In the genomic region with DNA sequence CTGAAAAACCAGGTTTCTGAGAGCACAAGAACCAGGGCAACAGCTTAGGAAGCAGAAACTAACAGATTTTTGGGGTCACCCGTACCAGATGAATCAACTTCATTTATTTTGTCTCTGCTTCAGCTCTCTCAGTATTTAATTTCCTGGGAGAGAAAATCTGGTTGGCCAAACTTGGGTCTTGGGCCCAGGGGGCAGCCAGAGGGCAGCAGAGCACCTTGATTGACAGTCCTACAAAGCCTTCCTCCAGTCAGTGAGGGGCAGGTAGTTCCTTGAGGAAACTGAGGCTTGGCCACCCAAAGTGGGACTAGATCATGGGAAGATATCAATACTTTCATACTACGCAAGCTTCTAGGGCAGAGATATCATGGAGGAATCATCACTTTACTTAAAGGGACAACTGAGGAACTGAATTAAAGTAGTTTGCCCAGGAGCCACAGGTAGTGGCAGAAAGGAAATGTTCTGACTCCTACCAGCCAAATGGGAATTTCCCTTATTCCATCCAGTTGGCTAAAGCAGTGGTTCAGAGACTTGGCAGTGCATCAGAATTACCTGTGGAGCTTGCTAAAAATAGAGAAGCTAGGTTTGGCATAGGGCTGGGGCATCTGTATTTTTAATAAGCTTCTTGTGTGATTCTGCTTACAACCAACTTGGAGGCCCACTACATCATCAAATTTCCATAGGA, we compare ENCODE assay signal across 1 cellular context.
TF ChIP-seq lines count a peak whose summit lies in the region.

No MANE protein-coding gene starts in this region.

TF ChIP-seq in K562, 482 proteins besides CTCF, POLR2A, EP300 and RAD21 (continued from another document):
- TF ChIP-seq, protein P1, sequence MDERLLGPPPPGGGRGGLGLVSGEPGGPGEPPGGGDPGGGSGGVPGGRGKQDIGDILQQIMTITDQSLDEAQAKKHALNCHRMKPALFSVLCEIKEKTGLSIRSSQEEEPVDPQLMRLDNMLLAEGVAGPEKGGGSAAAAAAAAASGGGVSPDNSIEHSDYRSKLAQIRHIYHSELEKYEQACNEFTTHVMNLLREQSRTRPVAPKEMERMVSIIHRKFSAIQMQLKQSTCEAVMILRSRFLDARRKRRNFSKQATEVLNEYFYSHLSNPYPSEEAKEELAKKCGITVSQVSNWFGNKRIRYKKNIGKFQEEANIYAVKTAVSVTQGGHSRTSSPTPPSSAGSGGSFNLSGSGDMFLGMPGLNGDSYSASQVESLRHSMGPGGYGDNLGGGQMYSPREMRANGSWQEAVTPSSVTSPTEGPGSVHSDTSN (CRISPR knock-in tag; IDR thresholded peaks at IDR 0.05; ENCODE audit: low read depth), result peak; percentile 13; the same call in 1 of the 2 replicates
- TF ChIP-seq, protein P1 (tag; conservative IDR thresholded peaks at IDR 0.05; ENCODE audit: low read depth), result 0 out of 2 replicates have a peak, but pooled peaks have one; percentile 26
- TF ChIP-seq KDM1A (IDR thresholded peaks at IDR 0.05) (no peak), HNRNPUL1 (IDR thresholded peaks at IDR 0.05; ENCODE audit: low read length) (no peak)
